In genomic region chr11:69430566-69430965, GRCh38 we compare ENCODE assay signal across 34 cellular contexts. TPM values are rescaled to one million over a fixed set of nuclear protein-coding genes. Genes with fewer than 3 reads are reported as not detected.
DNase-seq lines count a peak whose midpoint lies in the region; ATAC-seq and TF ChIP-seq lines count a peak whose summit lies in the region.
"Had no signal": no experiment of that assay in that cellular context is flagged by ENCODE, and none has a peak within 500 bp of the region (broad histone marks: within the 10 kb centered on the region; RNA-seq: fewer than 3 reads in every experiment).

No MANE protein-coding gene starts in this region.

- H2AFZ ChIP-seq in neuronal stem cell (ENCODE audit: low read length) = no peak overlapping the region

- H2BK5ac ChIP-seq in neuronal stem cell (ENCODE audit: low read length) = no peak overlapping the region

- H3K9me3 Mint-ChIP-seq in natural killer cell treated with Interleukin-12 subunit alpha and Interleukin-12 subunit beta and Interleukin-15 and Interleukin-18, amount 100 ng/mL, for 72 hours = no peaks in the 10 kb centered on the region
- H3K9me3 Mint-ChIP-seq: activated naive CD4-positive, alpha-beta T cell treated with anti-CD3 and anti-CD28 coated beads, Interleukin-2, amount 50 U/mL, for 24 hours; activated T-helper 2 cell treated with anti-CD3 and anti-CD28 coated beads, Interferon-gamma antibody, Interleukin-2, Interleukin-4, amounts not matched to agents 10 μg/mL and 5 μg/mL and 100 μg/mL, durations not matched to agents 14 hours and 24 hours and 36 hours had no signal

- no peak for TF ChIP-seq CTCF in left lung (IDR thresholded peaks at IDR 0.05)

- peaks cover 6 to 13% of the 10 kb centered on the region in 2 donors for H3K4me1 Mint-ChIP-seq in natural killer cell treated with Interleukin-12 subunit alpha and Interleukin-12 subunit beta and Interleukin-15 and Interleukin-18, amount 100 ng/mL, for 72 hours (ENCODE audit: low read depth in 2 of 2)

- no CpG with 5 or more reads among the region's 5 CpGs for WGBS in neuronal stem cell (ENCODE audit: extremely low coverage in 2 of 2, insufficient read length in 2 of 2, insufficient replicate concordance in 1 of 2), 2 donors

- H3K9me3 ChIP-seq in neuronal stem cell (replicated peaks in 1 of 2; ENCODE audit: control insufficient read depth in 2 of 2, insufficient read depth in 1 of 2, low read depth in 1 of 2, low read length in 2 of 2) (peaks cover 0 to 2% of the 10 kb centered on the region in 2 donors), left lung (no peaks in the 10 kb centered on the region)
- H3K9me3 ChIP-seq: prostate gland, upper lobe of left lung had no signal

- H3K14ac ChIP-seq in neuronal stem cell (ENCODE audit: low read length) = no peak overlapping the region

- peak overlapping the region; percentile 4 for H2AK5ac ChIP-seq in neuronal stem cell (ENCODE audit: low read depth, low read length)

- no peak overlapping the region for H3K4me3 Mint-ChIP-seq in natural killer cell treated with Interleukin-12 subunit alpha and Interleukin-12 subunit beta and Interleukin-15 and Interleukin-18, amount 100 ng/mL, for 72 hours
- H3K4me3 Mint-ChIP-seq: activated CD4-positive, alpha-beta T cell treated with anti-CD3 and anti-CD28 coated beads for 36 hours; activated CD8-positive, alpha-beta T cell treated with anti-CD3 and anti-CD28 coated beads, Interleukin-2, amount 10 ng/mL, durations not matched to agents 7 days and 5 days; activated naive CD4-positive, alpha-beta T cell treated with anti-CD3 and anti-CD28 coated beads, Interleukin-2, amount 50 U/mL, for 24 hours; stimulated activated naive B cell treated with anti-CD40 and anti-IgM and Interleukin-4, amounts not matched to agents 10 μg/mL and 1 μg/mL and 100 μg/mL, for 72 hours had no signal

- H3K27me3 Mint-ChIP-seq in natural killer cell treated with Interleukin-12 subunit alpha and Interleukin-12 subunit beta and Interleukin-15 and Interleukin-18, amount 100 ng/mL, for 72 hours = peaks cover 16 to 18% of the 10 kb centered on the region in 2 donors

- ATAC-seq in esophagus mucosa = peak; percentile 14
- no peak for ATAC-seq in left lung
- ATAC-seq in natural killer cell treated with Interleukin-12 subunit alpha and Interleukin-12 subunit beta and Interleukin-15 and Interleukin-18, amount 100 ng/mL, for 72 hours = no peak
- ATAC-seq: activated CD4-positive, alpha-beta T cell treated with anti-CD3 and anti-CD28 coated beads for 36 hours; activated CD8-positive, alpha-beta T cell treated with anti-CD3 and anti-CD28 coated beads, Interleukin-2, amount 10 ng/mL, durations not matched to agents 7 days and 5 days; PC-3; stimulated activated naive B cell treated with anti-CD40 and anti-IgM and Interleukin-4, amounts not matched to agents 10 μg/mL and 1 μg/mL and 100 μg/mL, for 72 hours had no signal

- no peaks in the 10 kb centered on the region for H3K36me3 ChIP-seq in neuronal stem cell (replicated peaks in 1 of 2; ENCODE audit: control insufficient read depth in 2 of 2, insufficient read depth in 2 of 2, low read length in 2 of 2)
- no peaks in the 10 kb centered on the region for H3K36me3 ChIP-seq in left lung
- H3K36me3 ChIP-seq: left ventricle myocardium inferior, prostate gland, upper lobe of left lung had no signal

- H2BK12ac ChIP-seq in neuronal stem cell (ENCODE audit: low read length) = peak overlapping the region; percentile 96

- H3K4me2 ChIP-seq in neuronal stem cell (ENCODE audit: insufficient read depth, low read length, poor library complexity, severe bottlenecking) = no peak overlapping the region

- no peak overlapping the region for H2BK120ac ChIP-seq in neuronal stem cell (ENCODE audit: low read depth, low read length)

- intact Hi-C loops in left lung (cut with DNase I) = no loop called here

- H3K23ac ChIP-seq in neuronal stem cell (ENCODE audit: low read depth, low read length, poor library complexity) = no peak overlapping the region

- H3K4ac ChIP-seq in neuronal stem cell (ENCODE audit: low read length) = no peak overlapping the region

- DNase-seq in EH (ENCODE audit: low read depth) (peak; percentile 22), RPMI7951 (ENCODE audit: low read depth) (peak; percentile 50), neuronal stem cell (ENCODE audit: low spot score) (no peak), left lung (no peak), kidney tubule cell (ENCODE audit: low spot score) (no peak), NCI-H82 (lab: John Stamatoyannopoulos, UW) (no peak)
- DNase-seq in natural killer cell treated with Interleukin-12 subunit alpha and Interleukin-12 subunit beta and Interleukin-15 and Interleukin-18, amount 100 ng/mL, for 72 hours (ENCODE audit: low spot score) = no peak
- DNase-seq: activated CD4-positive, alpha-beta T cell treated with anti-CD3 and anti-CD28 coated beads for 36 hours; activated CD8-positive, alpha-beta T cell treated with anti-CD3 and anti-CD28 coated beads, Interleukin-2, amount 10 ng/mL, durations not matched to agents 7 days and 5 days; C1 segment of cervical spinal cord; COR-L47; DMS79; effector CD4-positive, alpha-beta T cell; GDM1; HCEC 1CT; mesendoderm; NCI-H1105 treated with DMSO at 0.1 percent for 48 hours; NCI-H1930; NCI-H524 treated with DMSO at 0.1 percent for 48 hours; NK-92 treated with Interleukin-12 subunit alpha and Interleukin-12 subunit beta, amount 100 ng/mL, for 24 hours; PC-3; Right ventricle myocardium superior; stimulated activated naive B cell treated with anti-CD40 and anti-IgM and Interleukin-4, amounts not matched to agents 10 μg/mL and 1 μg/mL and 100 μg/mL, for 72 hours; substantia nigra; upper lobe of left lung had no signal

- no peaks in the 10 kb centered on the region for H3K36me3 Mint-ChIP-seq in natural killer cell treated with Interleukin-12 subunit alpha and Interleukin-12 subunit beta and Interleukin-15 and Interleukin-18, amount 100 ng/mL, for 72 hours
- H3K36me3 Mint-ChIP-seq: activated naive CD4-positive, alpha-beta T cell treated with anti-CD3 and anti-CD28 coated beads, Interleukin-2, amount 50 U/mL, for 24 hours; stimulated activated naive B cell treated with anti-CD40 and anti-IgM and Interleukin-4, amounts not matched to agents 10 μg/mL and 1 μg/mL and 100 μg/mL, for 72 hours had no signal

- H3K27me3 ChIP-seq in neuronal stem cell (ENCODE audit: control insufficient read depth in 3 of 3, insufficient read depth in 3 of 3, low read depth in 1 of 3, low read length in 3 of 3) = no peaks in the 10 kb centered on the region
- H3K27me3 ChIP-seq in left lung = no peaks in the 10 kb centered on the region
- H3K27me3 ChIP-seq: upper lobe of left lung had no signal

- H3K4me3 ChIP-seq in neuronal stem cell (ENCODE audit: low read length in 2 of 2) = no peak overlapping the region
- H3K4me3 ChIP-seq in left lung = no peak overlapping the region
- H3K4me3 ChIP-seq: left ventricle myocardium inferior, prostate gland, upper lobe of left lung had no signal

- H3K27ac Mint-ChIP-seq in natural killer cell treated with Interleukin-12 subunit alpha and Interleukin-12 subunit beta and Interleukin-15 and Interleukin-18, amount 100 ng/mL, for 72 hours = no peak overlapping the region
- H3K27ac Mint-ChIP-seq: activated CD4-positive, alpha-beta T cell treated with anti-CD3 and anti-CD28 coated beads for 36 hours; activated CD8-positive, alpha-beta T cell treated with anti-CD3 and anti-CD28 coated beads, Interleukin-2, amount 10 ng/mL, durations not matched to agents 7 days and 5 days; activated naive CD4-positive, alpha-beta T cell treated with anti-CD3 and anti-CD28 coated beads, Interleukin-2, amount 50 U/mL, for 24 hours; activated T-helper 2 cell treated with anti-CD3 and anti-CD28 coated beads, Interferon-gamma antibody, Interleukin-2, Interleukin-4, amounts not matched to agents 10 μg/mL and 5 μg/mL and 100 μg/mL, durations not matched to agents 14 hours and 24 hours and 36 hours; stimulated activated naive B cell treated with anti-CD40 and anti-IgM and Interleukin-4, amounts not matched to agents 10 μg/mL and 1 μg/mL and 100 μg/mL, for 72 hours had no signal

- no peak overlapping the region for H3K27ac ChIP-seq in neuronal stem cell (replicated peaks; ENCODE audit: low read length)
- H3K27ac ChIP-seq in left lung = no peak overlapping the region
- H3K27ac ChIP-seq: left ventricle myocardium inferior, prostate gland, upper lobe of left lung, VCaP had no signal

- H2BK15ac ChIP-seq in neuronal stem cell (ENCODE audit: low read length) = peak overlapping the region; percentile 82

- H3K9ac ChIP-seq in neuronal stem cell (ENCODE audit: low read depth, low read length, poor library complexity) = no peak overlapping the region

- H3K79me1 ChIP-seq in neuronal stem cell (ENCODE audit: low read depth, low read length) = peaks cover 2% of the 10 kb centered on the region

- H3K4me1 ChIP-seq in neuronal stem cell (ENCODE audit: control insufficient read depth in 2 of 2, insufficient read depth in 1 of 2, low read depth in 1 of 2, low read length in 2 of 2) (peaks cover 8 to 23% of the 10 kb centered on the region in 2 donors), left lung (no peaks in the 10 kb centered on the region)
- H3K4me1 ChIP-seq: left ventricle myocardium inferior, prostate gland, upper lobe of left lung had no signal

- H3K18ac ChIP-seq in neuronal stem cell (ENCODE audit: low read length) = no peak overlapping the region

- H4K91ac ChIP-seq in neuronal stem cell (ENCODE audit: low read depth, low read length, poor library complexity) = no peak overlapping the region

- H4K8ac ChIP-seq in neuronal stem cell (ENCODE audit: low read depth, low read length) = no peak overlapping the region

RNA-seq across cellular contexts. Expression of gene LINC01488, which starts 50.9 kb away (rescaled TPM):
- not detected in 2 replicates for total RNA-seq in RPMI7951 (2014; rRNA removed; shearing (Covaris generic))
- total RNA-seq in esophagus mucosa (not detected), left lung (not detected)
- polyA plus RNA-seq in neuronal stem cell (2013, experiment 1 of 2) = 0.06 TPM
- polyA plus RNA-seq in neuronal stem cell (2013, experiment 2 of 2) = 0.01 TPM
- total RNA-seq in natural killer cell treated with Interleukin-12 subunit alpha and Interleukin-12 subunit beta and Interleukin-15 and Interleukin-18, amount 100 ng/mL, for 72 hours = not detected
- total RNA-seq: activated CD4-positive, alpha-beta T cell treated with anti-CD3 and anti-CD28 coated beads for 36 hours; activated CD8-positive, alpha-beta T cell treated with anti-CD3 and anti-CD28 coated beads, Interleukin-2, amount 10 ng/mL, durations not matched to agents 7 days and 5 days; activated T-helper 2 cell treated with anti-CD3 and anti-CD28 coated beads, Interferon-gamma antibody, Interleukin-2, Interleukin-4, amounts not matched to agents 10 μg/mL and 5 μg/mL and 100 μg/mL, durations not matched to agents 14 hours and 24 hours and 36 hours; bronchial epithelial cell; glomerular endothelial cell; PC-3; prostate gland; upper lobe of left lung had no signal
- polyA plus RNA-seq: AG04450 had no signal

Comparison
In these comparisons a context has a peak if more than half of its experiments do, and no peak if none do; other contexts are left out.
1. DNase-seq: peak in EH (single experiment) and RPMI7951 (single experiment); none in neuronal stem cell (single experiment), left lung (0 of 2), kidney tubule cell (single experiment), natural killer cell treated with Interleukin-12 subunit alpha and Interleukin-12 subunit beta and Interleukin-15 and Interleukin-18, amount 100 ng/mL, for 72 hours (single experiment) and NCI-H82 (single experiment).